Comparison of ENCODE assay signal across 11 cellular contexts in the genomic region with DNA sequence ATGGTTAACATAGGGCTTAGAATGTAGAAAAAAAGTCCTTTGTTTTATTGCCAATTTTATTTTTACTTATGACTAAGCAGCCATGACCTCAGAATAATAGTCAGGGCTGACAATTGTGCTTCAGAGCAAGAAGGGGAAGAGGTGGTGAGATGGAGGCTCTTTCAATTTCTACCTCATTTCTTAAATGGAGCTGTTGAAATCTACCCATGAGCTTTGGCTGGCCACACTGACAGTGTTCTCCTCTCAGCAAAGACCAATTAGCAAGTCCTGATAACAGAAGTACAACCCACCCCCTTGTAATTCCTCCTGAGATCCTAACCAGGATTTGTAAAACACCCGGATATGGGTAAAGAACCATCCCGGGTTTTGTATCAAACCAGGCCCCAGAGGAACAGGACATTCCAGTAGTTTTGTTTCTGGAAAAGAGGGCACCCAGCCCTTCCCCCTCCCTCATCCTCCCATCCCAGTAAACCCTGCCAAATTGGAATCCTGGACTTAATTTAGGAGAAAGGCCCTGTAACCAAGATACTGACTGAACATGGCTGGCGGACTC. TPM values are rescaled to one million over a fixed set of nuclear protein-coding genes. Genes with fewer than 3 reads are reported as not detected.
A peak's percentile ranks its signal among the peaks of the same experiment; 100 is the strongest.
DNase-seq lines count a peak whose midpoint lies in the region; ATAC-seq and TF ChIP-seq lines count a peak whose summit lies in the region.
"Had no signal": no experiment of that assay in that cellular context is flagged by ENCODE, and none has a peak within 500 bp of the region (broad histone marks: within the 10 kb centered on the region; RNA-seq: fewer than 3 reads in every experiment).

A gene with protein sequence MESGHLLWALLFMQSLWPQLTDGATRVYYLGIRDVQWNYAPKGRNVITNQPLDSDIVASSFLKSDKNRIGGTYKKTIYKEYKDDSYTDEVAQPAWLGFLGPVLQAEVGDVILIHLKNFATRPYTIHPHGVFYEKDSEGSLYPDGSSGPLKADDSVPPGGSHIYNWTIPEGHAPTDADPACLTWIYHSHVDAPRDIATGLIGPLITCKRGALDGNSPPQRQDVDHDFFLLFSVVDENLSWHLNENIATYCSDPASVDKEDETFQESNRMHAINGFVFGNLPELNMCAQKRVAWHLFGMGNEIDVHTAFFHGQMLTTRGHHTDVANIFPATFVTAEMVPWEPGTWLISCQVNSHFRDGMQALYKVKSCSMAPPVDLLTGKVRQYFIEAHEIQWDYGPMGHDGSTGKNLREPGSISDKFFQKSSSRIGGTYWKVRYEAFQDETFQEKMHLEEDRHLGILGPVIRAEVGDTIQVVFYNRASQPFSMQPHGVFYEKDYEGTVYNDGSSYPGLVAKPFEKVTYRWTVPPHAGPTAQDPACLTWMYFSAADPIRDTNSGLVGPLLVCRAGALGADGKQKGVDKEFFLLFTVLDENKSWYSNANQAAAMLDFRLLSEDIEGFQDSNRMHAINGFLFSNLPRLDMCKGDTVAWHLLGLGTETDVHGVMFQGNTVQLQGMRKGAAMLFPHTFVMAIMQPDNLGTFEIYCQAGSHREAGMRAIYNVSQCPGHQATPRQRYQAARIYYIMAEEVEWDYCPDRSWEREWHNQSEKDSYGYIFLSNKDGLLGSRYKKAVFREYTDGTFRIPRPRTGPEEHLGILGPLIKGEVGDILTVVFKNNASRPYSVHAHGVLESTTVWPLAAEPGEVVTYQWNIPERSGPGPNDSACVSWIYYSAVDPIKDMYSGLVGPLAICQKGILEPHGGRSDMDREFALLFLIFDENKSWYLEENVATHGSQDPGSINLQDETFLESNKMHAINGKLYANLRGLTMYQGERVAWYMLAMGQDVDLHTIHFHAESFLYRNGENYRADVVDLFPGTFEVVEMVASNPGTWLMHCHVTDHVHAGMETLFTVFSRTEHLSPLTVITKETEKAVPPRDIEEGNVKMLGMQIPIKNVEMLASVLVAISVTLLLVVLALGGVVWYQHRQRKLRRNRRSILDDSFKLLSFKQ (plus strand): TSS at position 399 of the 553 bp plus-strand sequence. CDS start 6,324 bp downstream, outside the sequence.

- H2BK5ac ChIP-seq in mesendoderm (ENCODE audit: low read length), result no peak within 1 kb of the TSS

- no peaks in the 10 kb centered on the region for H3K79me1 ChIP-seq in mesendoderm (ENCODE audit: low read length)

- peak; percentile 69 for ATAC-seq in HG02610 (IDR thresholded peaks at IDR 0.05; ENCODE audit: unreplicated experiment)
- no peak for ATAC-seq in naive thymus-derived CD8-positive, alpha-beta T cell
- ATAC-seq: A549, body of pancreas had no signal

- in situ Hi-C loops in mammary epithelial cell (cut with MboI; ENCODE audit: low sequenced_read_pairs in 2 of 2), result no loop called here

- no peak within 1 kb of the TSS for H3K4ac ChIP-seq in mesendoderm (ENCODE audit: low read depth, low read length)

- no peaks in the 10 kb centered on the region for H3K27me3 ChIP-seq in mammary epithelial cell (ENCODE audit: insufficient read depth, low read length)
- no peaks in the 10 kb centered on the region for H3K27me3 ChIP-seq in mesendoderm (ENCODE audit: insufficient read depth, low read length, poor library complexity)
- H3K27me3 ChIP-seq: body of pancreas had no signal

- dilution Hi-C loops in mammary epithelial cell (cut with HindIII; ENCODE audit: low sequenced_read_pairs), result no loop called here

- POLR2A ChIA-PET in AG04449 (lab: Yijun Ruan, JAX), result no interaction called here
- POLR2A ChIA-PET in naive thymus-derived CD8-positive, alpha-beta T cell (lab: Charles Lee), result no interaction called here

- H3K27ac ChIP-seq in mammary epithelial cell (ENCODE audit: insufficient read depth, low read depth, low read length) (no peak within 1 kb of the TSS), mesendoderm (ENCODE audit: low read depth, low read length) (no peak within 1 kb of the TSS)
- H3K27ac ChIP-seq: A549, body of pancreas had no signal

- no peak within 1 kb of the TSS for H4K5ac ChIP-seq in mesendoderm (ENCODE audit: low read length)

- H3K56ac ChIP-seq in mesendoderm (ENCODE audit: low read length), result peak within 1 kb of the TSS; percentile 90

- TF ChIP-seq CTCF in AG04449 (IDR thresholded peaks at IDR 0.05; ENCODE audit: insufficient read depth, low read length, missing control alignments) (no peak), mammary epithelial cell (conservative IDR thresholded peaks at IDR 0.05 in 1 of 2, IDR thresholded peaks at IDR 0.05 in 1 of 2; ENCODE audit: extremely low read depth in 1 of 2, insufficient read depth in 1 of 2, low read depth in 1 of 2, low read length in 2 of 2) (no peak)

- no peak within 1 kb of the TSS for H3K4me3 Mint-ChIP-seq in activated T-cell treated with anti-CD3 and anti-CD28 coated beads, Interleukin-2, amount 50 U/mL, for 24 hours
- H3K4me3 Mint-ChIP-seq in naive thymus-derived CD8-positive, alpha-beta T cell, result no peak within 1 kb of the TSS

- no peak within 1 kb of the TSS for H2AFZ ChIP-seq in mammary epithelial cell (ENCODE audit: low read depth, low read length)

- DNase-seq in AG04449 (ENCODE audit: low read depth, low spot score) (peak; percentile 12), mammary epithelial cell (peak; percentile 21), mesendoderm (peak; percentile 91), NCI-H128 (lab: John Stamatoyannopoulos, UW; ENCODE audit: unreplicated experiment) (no peak)
- no peak for DNase-seq in activated T-cell treated with anti-CD3 and anti-CD28 coated beads, Interleukin-2, amount 50 U/mL, for 24 hours
- DNase-seq in naive thymus-derived CD8-positive, alpha-beta T cell, result no peak
- DNase-seq in activated CD4-positive, alpha-beta T cell treated with anti-CD3 and anti-CD28 coated beads for 48 hours, result no peak
- DNase-seq: NCI-H1417 treated with DMSO at 0.1 percent for 48 hours had no signal

- intact Hi-C loops in mammary epithelial cell (cut with micrococcal nuclease), result no loop called here

- H3K36me3 ChIP-seq in mammary epithelial cell (ENCODE audit: insufficient read depth, low read length) (no peaks in the 10 kb centered on the region), mesendoderm (ENCODE audit: control insufficient read depth, insufficient read depth, low read length) (no peaks in the 10 kb centered on the region)

- H3K4me3 ChIP-seq in AG04449 (ENCODE audit: low read depth, low read length), result peak within 1 kb of the TSS; percentile 58
- H3K4me3 ChIP-seq in mammary epithelial cell (replicated peaks in 1 of 3; ENCODE audit: insufficient read depth in 1 of 3, low read depth in 2 of 3, low read length in 3 of 3), result no peak within 1 kb of the TSS
- H3K4me3 ChIP-seq in mesendoderm (ENCODE audit: low read length), result peak within 1 kb of the TSS; percentile 68
- H3K4me3 ChIP-seq: A549, body of pancreas had no signal

- H3K9me3 ChIP-seq in mammary epithelial cell (replicated peaks; ENCODE audit: insufficient read depth, low read length), result no peaks in the 10 kb centered on the region
- H3K9me3 ChIP-seq: A549, body of pancreas had no signal

- no peaks in the 10 kb centered on the region for H3K36me3 Mint-ChIP-seq in activated T-cell treated with anti-CD3 and anti-CD28 coated beads, Interleukin-2, amount 50 U/mL, for 24 hours (ENCODE audit: low read depth)
- H3K36me3 Mint-ChIP-seq in naive thymus-derived CD8-positive, alpha-beta T cell, result no peaks in the 10 kb centered on the region

- H3K9me3 Mint-ChIP-seq in activated T-cell treated with anti-CD3 and anti-CD28 coated beads, Interleukin-2, amount 50 U/mL, for 24 hours, result no peaks in the 10 kb centered on the region
- H3K9me3 Mint-ChIP-seq in naive thymus-derived CD8-positive, alpha-beta T cell, result no peaks in the 10 kb centered on the region

- no peaks in the 10 kb centered on the region for H4K20me1 ChIP-seq in mammary epithelial cell (ENCODE audit: insufficient read depth, low read length)

- BruUV-seq in mammary epithelial cell (replicated peaks; lab: Mats Ljungman, UMichigan), result no TSS peak

- no peak within 1 kb of the TSS for H2AK5ac ChIP-seq in mesendoderm (ENCODE audit: low read length)

- H3K27ac Mint-ChIP-seq in activated T-cell treated with anti-CD3 and anti-CD28 coated beads, Interleukin-2, amount 50 U/mL, for 24 hours, result no peak within 1 kb of the TSS
- no peak within 1 kb of the TSS for H3K27ac Mint-ChIP-seq in naive thymus-derived CD8-positive, alpha-beta T cell

- H3K79me2 ChIP-seq in mammary epithelial cell (ENCODE audit: insufficient read depth, low read length) (no peaks in the 10 kb centered on the region), mesendoderm (ENCODE audit: control insufficient read depth, insufficient read depth, low read length) (peaks cover 2% of the 10 kb centered on the region)

- H3K4me1 ChIP-seq in mammary epithelial cell (ENCODE audit: insufficient read depth, low read length) (no peaks in the 10 kb centered on the region), mesendoderm (ENCODE audit: control insufficient read depth, low read depth, low read length) (no peaks in the 10 kb centered on the region)
- H3K4me1 ChIP-seq: A549, body of pancreas had no signal

- 38% methylated on average over 2 of the region's 3 CpGs for WGBS in mammary epithelial cell (ENCODE audit: low coverage, missing lambda C conversion rate)
- no CpG with 5 or more reads among the region's 3 CpGs for WGBS in mesendoderm (ENCODE audit: extremely low coverage, insufficient coverage, low lambda C conversion rate)

- no peak within 1 kb of the TSS for H2BK15ac ChIP-seq in mesendoderm (replicated peaks; ENCODE audit: low read depth)

- H3K4me1 Mint-ChIP-seq in activated T-cell treated with anti-CD3 and anti-CD28 coated beads, Interleukin-2, amount 50 U/mL, for 24 hours (ENCODE audit: low read depth), result no peaks in the 10 kb centered on the region
- no peaks in the 10 kb centered on the region for H3K4me1 Mint-ChIP-seq in naive thymus-derived CD8-positive, alpha-beta T cell

- no peak within 1 kb of the TSS for H4K8ac ChIP-seq in mesendoderm (ENCODE audit: low read depth, low read length)

- CTCF ChIA-PET in AG04449 (lab: Yijun Ruan, JAX), result no interaction called here
- CTCF ChIA-PET in mammary epithelial cell (lab: Charles Lee; ENCODE audit: low non-redundant PET), result no interaction called here

- peak within 1 kb of the TSS; percentile 75 for H3K18ac ChIP-seq in mesendoderm (ENCODE audit: low read length)

- no peak within 1 kb of the TSS for H3K23ac ChIP-seq in mesendoderm (ENCODE audit: low read length)

- H2BK120ac ChIP-seq in mesendoderm (ENCODE audit: low read depth, low read length), result no peak within 1 kb of the TSS

- H3K27me3 Mint-ChIP-seq in activated T-cell treated with anti-CD3 and anti-CD28 coated beads, Interleukin-2, amount 50 U/mL, for 24 hours, result peaks cover 20% of the 10 kb centered on the region
- H3K27me3 Mint-ChIP-seq in naive thymus-derived CD8-positive, alpha-beta T cell, result no peaks in the 10 kb centered on the region

- H3K9ac ChIP-seq in mammary epithelial cell (ENCODE audit: insufficient read depth, low read length), result no peak within 1 kb of the TSS
- peak within 1 kb of the TSS; percentile 78 for H3K9ac ChIP-seq in mesendoderm (ENCODE audit: low read length)

- no peak within 1 kb of the TSS for H3K4me2 ChIP-seq in mammary epithelial cell (ENCODE audit: insufficient read depth, low read depth, low read length)
- H3K4me2 ChIP-seq in mesendoderm (ENCODE audit: low read length), result peak within 1 kb of the TSS; percentile 15
- H3K4me2 ChIP-seq: A549 had no signal

RNA-seq across cellular contexts. Expression of the gene that starts here (rescaled TPM):
- total RNA-seq in mammary epithelial cell, result 100 to 1,000 TPM in 1 of 2 donors, 1 to 10 TPM in 1; 5.7 to 113 TPM
- 1.7 TPM for polyA plus RNA-seq in mammary epithelial cell
- 1.2 TPM for polyA minus RNA-seq in mammary epithelial cell
- polyA plus RNA-seq in mesendoderm (2013, experiment 1 of 2), result 18.5 TPM
- 20.6 TPM for polyA plus RNA-seq in mesendoderm (2013, experiment 2 of 2)
- total RNA-seq in naive thymus-derived CD8-positive, alpha-beta T cell, result not detected
- polyA plus RNA-seq in naive thymus-derived CD8-positive, alpha-beta T cell, result 1 to 10 TPM in 1 of 3 donors, not detected in 2; 1.1 TPM
- polyA plus RNA-seq: A549 had no signal

Comparison
In these comparisons a context has a peak if more than half of its experiments do, and no peak if none do; other contexts are left out.
1. RNA of the gene that starts here (total RNA-seq): 5.7 to 113 TPM in mammary epithelial cell; not detected in naive thymus-derived CD8-positive, alpha-beta T cell; every median in the first group is over 4 times any median in the second.
2. DNase-seq: peak in AG04449 (single experiment), mammary epithelial cell (single experiment) and mesendoderm (single experiment); none in activated T-cell treated with anti-CD3 and anti-CD28 coated beads, Interleukin-2, amount 50 U/mL, for 24 hours (single experiment), naive thymus-derived CD8-positive, alpha-beta T cell (0 of 10), activated CD4-positive, alpha-beta T cell treated with anti-CD3 and anti-CD28 coated beads for 48 hours (single experiment) and NCI-H128 (single experiment).
3. H3K4me3 ChIP-seq: peak in AG04449 (single experiment) and mesendoderm (single experiment); none in mammary epithelial cell (0 of 3).